Comparison of ENCODE assay signal across 24 cellular contexts in genomic region chr21:29346771-29347170, GRCh38. TPM values are rescaled to one million over a fixed set of nuclear protein-coding genes. Genes with fewer than 3 reads are reported as not detected.
DNase-seq lines count a peak whose midpoint lies in the region; ATAC-seq and TF ChIP-seq lines count a peak whose summit lies in the region.
"Had no signal": no experiment of that assay in that cellular context is flagged by ENCODE, and none has a peak within 500 bp of the region (broad histone marks: within the 10 kb centered on the region; RNA-seq: fewer than 3 reads in every experiment).

No MANE protein-coding gene starts in this region.

- H3K27ac ChIP-seq in mammary epithelial cell (ENCODE audit: insufficient read depth, low read depth, low read length), result no peak overlapping the region
- H3K27ac ChIP-seq in RWPE2 (ENCODE audit: poor library complexity, severe bottlenecking), result peak overlapping the region; percentile 44
- peak overlapping the region in 3 of 4 donors; percentile 5 to 48 (median 25) for H3K27ac ChIP-seq in esophagus muscularis mucosa (replicated peaks in 1 of 4)
- peak overlapping the region in 4 of 5 donors; percentile 8 to 42 (median 20) for H3K27ac ChIP-seq in stomach
- H3K27ac ChIP-seq: SK-N-MC, suprapubic skin had no signal

- no peak overlapping the region for H3K4me2 ChIP-seq in mammary epithelial cell (ENCODE audit: insufficient read depth, low read depth, low read length)
- H3K4me2 ChIP-seq: GM23338 had no signal

- H3K27me3 ChIP-seq in mammary epithelial cell (ENCODE audit: insufficient read depth, low read length) (no peaks in the 10 kb centered on the region), RWPE2 (ENCODE audit: insufficient read depth, poor library complexity, severe bottlenecking) (no peaks in the 10 kb centered on the region), esophagus muscularis mucosa (no peaks in the 10 kb centered on the region), stomach (no peaks in the 10 kb centered on the region)
- H3K27me3 ChIP-seq: BE2C, heart left ventricle, suprapubic skin had no signal

- H3K9me3 Mint-ChIP-seq in MCF 10A (ENCODE audit: unreplicated experiment), result no peaks in the 10 kb centered on the region
- H3K9me3 Mint-ChIP-seq: GM23338; T-helper 1 cell treated with Interleukin-12 subunit alpha and Interleukin-12 subunit beta and Interleukin-4 antibody, amounts not matched to agents 30 μg/mL and 1 μg/mL, for 36 hours had no signal

- no peak for DNase-seq in MCF 10A (ENCODE audit: unreplicated experiment)
- DNase-seq in mammary epithelial cell, result no peak
- DNase-seq in RWPE2 (ENCODE audit: low spot score), result no peak
- DNase-seq in esophagus muscularis mucosa (ENCODE audit: extremely low spot score), result no peak
- DNase-seq in stomach, result no peak
- no peak for DNase-seq in NCI-H1417 (lab: John Stamatoyannopoulos, UW)
- DNase-seq in COLO829 (ENCODE audit: low spot score), result no peak
- DNase-seq: activated CD4-positive, alpha-beta T cell treated with anti-CD3 and anti-CD28 coated beads for 4 hours; activated CD8-positive, alpha-beta memory T cell treated with anti-CD3 and anti-CD28 coated beads for 24 hours; activated naive CD4-positive, alpha-beta T cell treated with Interleukin-2 at 50 U/mL for 16 hours; activated T-cell treated with anti-CD3 and anti-CD28 coated beads, Interleukin-2, amount 50 U/mL, for 1 hour; aorta; BE2C; heart left ventricle; KG1; NCI-H146; NCI-H526 treated with DMSO at 0.1 percent for 48 hours; nucleus accumbens; stimulated activated CD4-positive, alpha-beta T cell treated with anti-CD3 and anti-CD28 coated beads, Interleukin-2, amount 100 ng/mL, for 24 hours had no signal

- intact Hi-C loops in MCF 10A (cut with micrococcal nuclease) (no loop called here), mammary epithelial cell (cut with micrococcal nuclease) (no loop called here), esophagus muscularis mucosa (cut with DNase I) (no loop called here), stomach (cut with DNase I; ENCODE audit: low total_unique reads) (no loop called here)

- CTCF ChIA-PET in MCF 10A (lab: Yijun Ruan, JAX), result interaction anchor here (0.5 to 3.9 kb wide), 8 partner anchors 19 to 458 kb away, joined by 3 to 38 read pairs (median 4); no protein-coding TSS in a partner anchor
- CTCF ChIA-PET in mammary epithelial cell (lab: Charles Lee; ENCODE audit: low non-redundant PET), result no interaction called here

- no peak for TF ChIP-seq CTCF in MCF 10A (IDR thresholded peaks at IDR 0.05; ENCODE audit: unreplicated experiment)
- TF ChIP-seq CTCF in mammary epithelial cell (conservative IDR thresholded peaks at IDR 0.05 in 1 of 2, IDR thresholded peaks at IDR 0.05 in 1 of 2; ENCODE audit: extremely low read depth in 1 of 2, insufficient read depth in 1 of 2, low read depth in 1 of 2, low read length in 2 of 2), result no peak
- TF ChIP-seq CTCF in RWPE2 (IDR thresholded peaks at IDR 0.05; ENCODE audit: poor library complexity, severe bottlenecking), result no peak
- no peak for TF ChIP-seq CTCF in esophagus muscularis mucosa (IDR thresholded peaks at IDR 0.05)
- no peak for TF ChIP-seq CTCF in stomach (IDR thresholded peaks at IDR 0.05)

- H3K36me3 ChIP-seq in mammary epithelial cell (ENCODE audit: insufficient read depth, low read length) (no peaks in the 10 kb centered on the region), RWPE2 (ENCODE audit: low read depth) (peaks cover 49% of the 10 kb centered on the region), esophagus muscularis mucosa (no peaks in the 10 kb centered on the region), stomach (peaks cover 0 to 15% (median 2%) of the 10 kb centered on the region in 4 donors)
- H3K36me3 ChIP-seq: BE2C had no signal

- peaks cover 41% of the 10 kb centered on the region for H3K4me1 Mint-ChIP-seq in MCF 10A (ENCODE audit: insufficient read depth, unreplicated experiment)
- H3K4me1 Mint-ChIP-seq: GM23338 had no signal

- dilution Hi-C loops in mammary epithelial cell (cut with HindIII; ENCODE audit: low sequenced_read_pairs), result no loop called here

- BruUV-seq in MCF 10A (replicated peaks; lab: Mats Ljungman, UMichigan) (no TSS peak), mammary epithelial cell (replicated peaks; lab: Mats Ljungman, UMichigan) (no TSS peak)

- peaks cover 67% of the 10 kb centered on the region for H3K79me2 ChIP-seq in mammary epithelial cell (ENCODE audit: insufficient read depth, low read length)

- H3K9me3 ChIP-seq in mammary epithelial cell (replicated peaks; ENCODE audit: insufficient read depth, low read length) (no peaks in the 10 kb centered on the region), RWPE2 (ENCODE audit: severe bottlenecking) (no peaks in the 10 kb centered on the region), esophagus muscularis mucosa (no peaks in the 10 kb centered on the region), stomach (no peaks in the 10 kb centered on the region)
- H3K9me3 ChIP-seq: BE2C, heart left ventricle, suprapubic skin had no signal

- no peak for TF ChIP-seq POLR2A in esophagus muscularis mucosa (IDR thresholded peaks at IDR 0.05; ENCODE audit: low read depth)
- no peak for TF ChIP-seq POLR2A in stomach (IDR thresholded peaks at IDR 0.05)

- no peak overlapping the region for H3K4me3 ChIP-seq in mammary epithelial cell (replicated peaks in 1 of 3; ENCODE audit: insufficient read depth in 1 of 3, low read depth in 2 of 3, low read length in 3 of 3)
- no peak overlapping the region for H3K4me3 ChIP-seq in RWPE2 (ENCODE audit: severe bottlenecking)
- H3K4me3 ChIP-seq in esophagus muscularis mucosa, result no peak overlapping the region
- no peak overlapping the region for H3K4me3 ChIP-seq in stomach
- H3K4me3 ChIP-seq: GM23338, heart left ventricle, SK-N-MC, suprapubic skin had no signal

- H3K27ac Mint-ChIP-seq in MCF 10A (ENCODE audit: low read depth, unreplicated experiment), result peak overlapping the region; percentile 1
- H3K27ac Mint-ChIP-seq: GM23338; T-helper 1 cell treated with Interleukin-12 subunit alpha and Interleukin-12 subunit beta and Interleukin-4 antibody, amounts not matched to agents 30 μg/mL and 1 μg/mL, for 36 hours had no signal

- H3K27me3 Mint-ChIP-seq in MCF 10A (ENCODE audit: insufficient read depth, unreplicated experiment), result no peaks in the 10 kb centered on the region

- POLR2A ChIA-PET in MCF 10A (lab: Yijun Ruan, JAX), result interaction anchor here (0.9 to 10.6 kb wide), 2 partner anchors 9 to 45 kb away, joined by 3 to 155 read pairs; partner anchors contain the start of gene BACH1

- H4K20me1 ChIP-seq in mammary epithelial cell (ENCODE audit: insufficient read depth, low read length), result no peaks in the 10 kb centered on the region

- peaks cover 42% of the 10 kb centered on the region for H3K4me1 ChIP-seq in mammary epithelial cell (ENCODE audit: insufficient read depth, low read length)
- H3K4me1 ChIP-seq in RWPE2 (ENCODE audit: insufficient read depth, poor library complexity, severe bottlenecking), result peaks cover 33% of the 10 kb centered on the region
- peaks cover 46 to 72% (median 66%) of the 10 kb centered on the region in 4 donors for H3K4me1 ChIP-seq in esophagus muscularis mucosa
- peaks cover 7 to 56% (median 32%) of the 10 kb centered on the region in 4 donors for H3K4me1 ChIP-seq in stomach
- H3K4me1 ChIP-seq: BE2C had no signal

- in situ Hi-C loops in mammary epithelial cell (cut with MboI; ENCODE audit: low sequenced_read_pairs in 2 of 2), result no loop called here

- TF ChIP-seq EP300 in esophagus muscularis mucosa (IDR thresholded peaks at IDR 0.05) (no peak), stomach (IDR thresholded peaks at IDR 0.05) (no peak)

- peaks cover 68% of the 10 kb centered on the region for H3K36me3 Mint-ChIP-seq in MCF 10A (ENCODE audit: insufficient read depth, unreplicated experiment)

- ATAC-seq in RWPE2 (ENCODE audit: low read depth) (no peak), HG03342 (IDR thresholded peaks at IDR 0.05; ENCODE audit: unreplicated experiment) (no peak)
- ATAC-seq: GM23338 had no signal

- no peak overlapping the region for H3K4me3 Mint-ChIP-seq in MCF 10A (ENCODE audit: unreplicated experiment)
- H3K4me3 Mint-ChIP-seq: GM23338; T-helper 1 cell treated with Interleukin-12 subunit alpha and Interleukin-12 subunit beta and Interleukin-4 antibody, amounts not matched to agents 30 μg/mL and 1 μg/mL, for 36 hours had no signal

- H3K9ac ChIP-seq in mammary epithelial cell (ENCODE audit: insufficient read depth, low read length), result no peak overlapping the region

- no peak overlapping the region for H2AFZ ChIP-seq in mammary epithelial cell (ENCODE audit: low read depth, low read length)
- H2AFZ ChIP-seq: GM23338 had no signal

- 95% methylated on average over 4 of the region's 4 CpGs for WGBS in mammary epithelial cell (ENCODE audit: low coverage, missing lambda C conversion rate)
- WGBS in esophagus muscularis mucosa, result 89% methylated on average over 4 of the region's 4 CpGs
- 86 to 91% (median 89%) methylated on average over 4 of the region's 4 CpGs for WGBS in stomach, 5 donors

RNA-seq across cellular contexts. Expression of gene BACH1, which starts 48.0 kb away (rescaled TPM):
- total RNA-seq in MCF 10A (2022) (69.3 and 76.6 TPM in 2 replicates), mammary epithelial cell (10 to 100 TPM; 38.8 to 45.7 TPM), esophagus muscularis mucosa (10 to 100 TPM; 43.8 to 86.3 (median 50.9) TPM), stomach (100 to 1,000 TPM in 1 of 5 donors, 10 to 100 TPM in 4; 17.7 to 107 (median 33.9) TPM)
- polyA plus RNA-seq in mammary epithelial cell (13.7 TPM), stomach (1 to 10 TPM; 4.2 to 9.8 (median 5.4) TPM)
- 98.6 TPM for polyA minus RNA-seq in mammary epithelial cell
